ENCODE assay signal across 4 cellular contexts in genomic region chr18:24754572-24754971, GRCh38.
"Had no signal": no experiment of that assay in that cellular context is flagged by ENCODE, and none has a peak within 500 bp of the region (broad histone marks: within the 10 kb centered on the region; RNA-seq: fewer than 3 reads in every experiment).

No MANE protein-coding gene starts in this region.

- H3K4me3 ChIP-seq: GM23338 had no signal

- H2AFZ ChIP-seq: GM23338 had no signal

- ATAC-seq: GM23338 had no signal

- DNase-seq: H9, HCEC 1CT, KBM-7 had no signal

- H3K4me2 ChIP-seq: GM23338 had no signal
